In genomic region chr2:230220347-230220969, GRCh38 we compare ENCODE assay signal across 8 cellular contexts. TPM values are rescaled to one million over a fixed set of nuclear protein-coding genes. Genes with fewer than 3 reads are reported as not detected.
A peak's percentile ranks its signal among the peaks of the same experiment; 100 is the strongest.
DNase-seq lines count a peak whose midpoint lies in the region; ATAC-seq and TF ChIP-seq lines count a peak whose summit lies in the region.

No MANE protein-coding gene starts in this region.

- peaks cover 39% of the 10 kb centered on the region for H3K4me1 ChIP-seq in CD8-positive, alpha-beta T cell (ENCODE audit: insufficient read depth, low read length)
- H3K4me1 ChIP-seq in OCI-LY7 (ENCODE audit: insufficient read depth, low read length, poor library complexity, severe bottlenecking) (peaks cover 68% of the 10 kb centered on the region), ovary (ENCODE audit: insufficient read depth) (peaks cover 6% of the 10 kb centered on the region)

- H3K27ac Mint-ChIP-seq in CD8-positive, alpha-beta T cell: peak overlapping the region; percentile 99
- no peak overlapping the region for H3K27ac Mint-ChIP-seq in endothelial cell (ENCODE audit: unreplicated experiment)

- peak overlapping the region; percentile 93 for H3K4me2 ChIP-seq in OCI-LY7 (ENCODE audit: low read length)

- intact Hi-C loops in CD8-positive, alpha-beta T cell (cut with DNase I, micrococcal nuclease): loop anchor here in 1 of 2 experiments (10.0 kb wide), 2 partner anchors 306 to 574 kb away; no protein-coding TSS in a partner anchor
- intact Hi-C loops in OCI-LY7 (cut with micrococcal nuclease; ENCODE audit: unreplicated experiment): loop anchor here (5.0 kb wide), 1 partner anchor 107 kb away; the partner anchor contains the start of gene SP140L
- intact Hi-C loops in ovary (cut with DNase I): no loop called here

- H3K36me3 Mint-ChIP-seq in CD8-positive, alpha-beta T cell: peaks cover 35% of the 10 kb centered on the region
- H3K36me3 Mint-ChIP-seq in endothelial cell (ENCODE audit: low read depth, unreplicated experiment): no peaks in the 10 kb centered on the region

- no peak for ATAC-seq in CD8-positive, alpha-beta T cell
- ATAC-seq in GM19023 (IDR thresholded peaks at IDR 0.05; ENCODE audit: unreplicated experiment): no peak

- peak overlapping the region; percentile 96 for H3K4me3 ChIP-seq in CD8-positive, alpha-beta T cell (ENCODE audit: low read depth, low read length)
- H3K4me3 ChIP-seq in OCI-LY7 (ENCODE audit: low read depth, low read length, poor library complexity, severe bottlenecking): peak overlapping the region; percentile 74
- peak overlapping the region; percentile 48 for H3K4me3 ChIP-seq in ovary

- H3K79me2 ChIP-seq in OCI-LY7 (ENCODE audit: insufficient read depth, low read depth, low read length): no peaks in the 10 kb centered on the region

- DNase-seq in CD8-positive, alpha-beta T cell: no peak
- no peak for DNase-seq in OCI-LY7 (ENCODE audit: low spot score)
- no peak for DNase-seq in endothelial cell (ENCODE audit: low spot score)
- DNase-seq in ovary: no peak
- DNase-seq in HuH-7 (ENCODE audit: low spot score): no peak
- DNase-seq in D341Med (ENCODE audit: low spot score): no peak
- DNase-seq in NCI-H2081 treated with DMSO at 0.1 percent for 48 hours (lab: John Stamatoyannopoulos, UW): no peak

- H3K9me3 ChIP-seq in CD8-positive, alpha-beta T cell (ENCODE audit: low read length): no peaks in the 10 kb centered on the region
- H3K9me3 ChIP-seq in OCI-LY7 (ENCODE audit: low read length): no peaks in the 10 kb centered on the region
- H3K9me3 ChIP-seq in ovary: no peaks in the 10 kb centered on the region

- H3K36me3 ChIP-seq in CD8-positive, alpha-beta T cell (ENCODE audit: insufficient read depth, low read length): peaks cover 12% of the 10 kb centered on the region
- no peaks in the 10 kb centered on the region; the same call in 1 of the 2 replicates for H3K36me3 ChIP-seq in OCI-LY7 (ENCODE audit: insufficient read depth, low read length)
- no peaks in the 10 kb centered on the region for H3K36me3 ChIP-seq in ovary

- no peaks in the 10 kb centered on the region for H3K9me2 ChIP-seq in OCI-LY7 (ENCODE audit: insufficient read depth, low read length)

- BruUV-seq in OCI-LY7 (replicated peaks; lab: Mats Ljungman, UMichigan): no TSS peak

- H3K4me3 Mint-ChIP-seq in CD8-positive, alpha-beta T cell: peak overlapping the region; percentile 98
- H3K4me3 Mint-ChIP-seq in endothelial cell (ENCODE audit: unreplicated experiment): peak overlapping the region; percentile 90

- TF ChIP-seq CTCF in CD8-positive, alpha-beta T cell (IDR thresholded peaks at IDR 0.05): no peak
- TF ChIP-seq CTCF in OCI-LY7 (conservative IDR thresholded peaks at IDR 0.05; ENCODE audit: low read length): no peak
- TF ChIP-seq CTCF in endothelial cell (IDR thresholded peaks at IDR 0.05; ENCODE audit: unreplicated experiment): no peak
- TF ChIP-seq CTCF in ovary (IDR thresholded peaks at IDR 0.05): no peak

- TF ChIP-seq POLR2A in ovary (IDR thresholded peaks at IDR 0.05): no peak

- peak overlapping the region; percentile 88 for H3K27ac ChIP-seq in CD8-positive, alpha-beta T cell (ENCODE audit: low read depth, low read length)
- peak overlapping the region; percentile 36 for H3K27ac ChIP-seq in OCI-LY7 (ENCODE audit: low read depth, low read length, poor library complexity, severe bottlenecking)
- H3K27ac ChIP-seq in ovary: peak overlapping the region in 1 of 2 donors; percentile 62

- TF ChIP-seq EP300 in ovary (IDR thresholded peaks at IDR 0.05): no peak

- WGBS in ovary, 3 donors: 97 to 100% (median 97%) methylated on average over 1 of the region's 1 CpG

- POLR2A ChIA-PET in CD8-positive, alpha-beta T cell (lab: Charles Lee): interaction anchor here (0.8 to 3.0 kb wide), 7 partner anchors 12 to 197 kb away, joined by 3 to 22 read pairs (median 7); partner anchors contain the start of gene SP140L
- POLR2A ChIA-PET in OCI-LY7 (lab: Charles Lee): interaction anchor here (1.0 to 5.0 kb wide), 2 partner anchors 13 to 197 kb away, joined by 4 to 41 read pairs; no protein-coding TSS in a partner anchor

- H3K27me3 ChIP-seq in CD8-positive, alpha-beta T cell (ENCODE audit: insufficient read depth, low read length): no peaks in the 10 kb centered on the region
- H3K27me3 ChIP-seq in ovary: no peaks in the 10 kb centered on the region

- H2AFZ ChIP-seq in OCI-LY7 (ENCODE audit: low read length): peak overlapping the region; percentile 88

- H4K20me1 ChIP-seq in OCI-LY7 (ENCODE audit: insufficient read depth, low read length): peaks cover 10% of the 10 kb centered on the region; the same call in 1 of the 2 replicates

- no peaks in the 10 kb centered on the region for H3K27me3 Mint-ChIP-seq in CD8-positive, alpha-beta T cell (ENCODE audit: low read depth)
- no peaks in the 10 kb centered on the region for H3K27me3 Mint-ChIP-seq in endothelial cell (ENCODE audit: unreplicated experiment)

- H3K9me3 Mint-ChIP-seq in CD8-positive, alpha-beta T cell: no peaks in the 10 kb centered on the region
- no peaks in the 10 kb centered on the region for H3K9me3 Mint-ChIP-seq in endothelial cell (ENCODE audit: unreplicated experiment)

- CTCF ChIA-PET in CD8-positive, alpha-beta T cell (lab: Charles Lee): interaction anchor here (3.1 kb wide), 1 partner anchor 108 kb away, joined by 8 read pairs; the partner anchor contains the start of gene SP140L
- CTCF ChIA-PET in OCI-LY7 (lab: Charles Lee; ENCODE audit: unreplicated experiment): no interaction called here

- peaks cover 63% of the 10 kb centered on the region for H3K4me1 Mint-ChIP-seq in CD8-positive, alpha-beta T cell (ENCODE audit: low read depth)
- H3K4me1 Mint-ChIP-seq in endothelial cell (ENCODE audit: unreplicated experiment): peaks cover 20% of the 10 kb centered on the region

RNA-seq across cellular contexts. Expression of gene SP110, which starts 0.7 kb away (rescaled TPM):
- total RNA-seq in CD8-positive, alpha-beta T cell: 10 to 100 TPM; 50.6 to 58.1 TPM
- 15.7 and 15.8 TPM in 2 replicates for total RNA-seq in OCI-LY7 (2014; rRNA removed; shearing (Covaris generic))
- total RNA-seq in OCI-LY7 (2022): 9.3 and 13.3 TPM in 2 replicates
- 5.3 TPM for total RNA-seq in endothelial cell (ENCODE audit: unreplicated experiment)
- 10 to 100 TPM; 18.4 to 24.5 (median 21.4) TPM for total RNA-seq in ovary
- 10 to 100 TPM; 21.6 to 46.1 TPM for polyA plus RNA-seq in ovary

RNA-seq across cellular contexts. Expression of gene SP140, which starts 5.1 kb away (rescaled TPM):
- 10 to 100 TPM; 48.6 to 49.3 TPM for total RNA-seq in CD8-positive, alpha-beta T cell
- total RNA-seq in OCI-LY7 (2014; rRNA removed; shearing (Covaris generic)): 4.3 and 4.8 TPM in 2 replicates
- total RNA-seq in OCI-LY7 (2022) (4.4 and 6.4 TPM in 2 replicates), endothelial cell (ENCODE audit: unreplicated experiment) (not detected), ovary (1 to 10 TPM in 4 of 7 donors, under 1 TPM in 3; 0.28 to 3.4 (median 1.0) TPM)
- 1 to 10 TPM in 1 of 2 donors, under 1 TPM in 1; 0.23 to 2.0 TPM for polyA plus RNA-seq in ovary

Comparison
In these comparisons a context has a peak if more than half of its experiments do, and no peak if none do; other contexts are left out.
1. RNA of gene SP140, which starts 5.1 kb away (total RNA-seq): 48.6 to 49.3 TPM in CD8-positive, alpha-beta T cell; 4.3 to 6.4 TPM in OCI-LY7, 0.28 to 3.4 TPM in ovary and not detected in endothelial cell (single experiment); every median in the first group is over 4 times any median in the second.
2. Peak in every context shown above with its lines, with median percentiles within 50 percentile points of each other: H3K4me3 ChIP-seq.